ENCODE assay signal across 14 cellular contexts in genomic region chr17:48642059-48642842, GRCh38. TPM values are rescaled to one million over a fixed set of nuclear protein-coding genes. Genes with fewer than 3 reads are reported as not detected.
DNase-seq lines count a peak whose midpoint lies in the region; ATAC-seq and TF ChIP-seq lines count a peak whose summit lies in the region.
"Had no signal": no experiment of that assay in that cellular context is flagged by ENCODE, and none has a peak within 500 bp of the region (broad histone marks: within the 10 kb centered on the region; RNA-seq: fewer than 3 reads in every experiment).

No MANE protein-coding gene starts in this region.

- H3K36me3 ChIP-seq in Peyer's patch: no peaks in the 10 kb centered on the region
- peaks cover 1% of the 10 kb centered on the region for H3K36me3 ChIP-seq in kidney epithelial cell (ENCODE audit: control insufficient read depth, insufficient read depth, low read length)
- H3K36me3 ChIP-seq: cardiac muscle cell, SJCRH30 had no signal

- H3K9me3 ChIP-seq in Peyer's patch: no peaks in the 10 kb centered on the region
- H3K9me3 ChIP-seq: SJCRH30 had no signal

- peak overlapping the region in 2 of 4 donors; percentile 35 to 39 for H3K4me3 ChIP-seq in Peyer's patch
- peak overlapping the region; percentile 26 for H3K4me3 ChIP-seq in kidney epithelial cell (ENCODE audit: low read depth, low read length)
- H3K4me3 ChIP-seq: cardiac muscle cell, SJCRH30 had no signal

- H3K27ac ChIP-seq in Peyer's patch: peak overlapping the region in 2 of 4 donors; percentile 17 to 40
- H3K27ac ChIP-seq: cardiac muscle cell, foreskin keratinocyte, SJCRH30 had no signal

- TF ChIP-seq POLR2A in Peyer's patch (IDR thresholded peaks at IDR 0.05): peak; percentile 12 to 18

- H3K27me3 ChIP-seq in Peyer's patch: peaks cover 0 to 33% of the 10 kb centered on the region in 2 donors
- H3K27me3 ChIP-seq in kidney epithelial cell (ENCODE audit: control insufficient read depth, insufficient read depth, low read length): no peaks in the 10 kb centered on the region

- ATAC-seq in HG03025 (IDR thresholded peaks at IDR 0.05; ENCODE audit: low FRiP score, unreplicated experiment) (no peak), HG03457 (IDR thresholded peaks at IDR 0.05; ENCODE audit: unreplicated experiment) (no peak)
- ATAC-seq: foreskin keratinocyte; naive thymus-derived CD8-positive, alpha-beta T cell; stimulated activated naive CD8-positive, alpha-beta T cell treated with anti-CD3 and anti-CD28 coated beads, Interleukin-15, amount 100 ng/mL, for 72 hours had no signal

- peaks cover 0 to 35% (median 5%) of the 10 kb centered on the region in 4 donors for H3K4me1 ChIP-seq in Peyer's patch
- H3K4me1 ChIP-seq: foreskin keratinocyte, SJCRH30 had no signal

- DNase-seq in GM20000 (ENCODE audit: low spot score) (peak; percentile 35), Peyer's patch (peak in 2 of 3 donors; percentile 65 to 84), kidney epithelial cell (ENCODE audit: low read depth) (no peak), retina (peak; percentile 15), GF-D8 (lab: John Stamatoyannopoulos, UW) (no peak)
- DNase-seq: foreskin keratinocyte; naive thymus-derived CD8-positive, alpha-beta T cell; NCI-H2171; SJCRH30; stimulated activated naive CD8-positive, alpha-beta T cell treated with anti-CD3 and anti-CD28 coated beads, Interleukin-15, amount 100 ng/mL, for 72 hours had no signal

- TF ChIP-seq CTCF in GM20000 (IDR thresholded peaks at IDR 0.05; ENCODE audit: extremely low read depth, missing control alignments): no peak
- peak in 3 of 6 experiments; percentile 16 to 23 (median 18) for TF ChIP-seq CTCF in Peyer's patch (IDR thresholded peaks at IDR 0.05)
- peak; percentile 26 for TF ChIP-seq CTCF in kidney epithelial cell (IDR thresholded peaks at IDR 0.05; ENCODE audit: insufficient read depth, low read length, poor library complexity, severe bottlenecking)

RNA-seq across cellular contexts. Expression of gene HOXB9, which starts 16.1 kb away (rescaled TPM):
- total RNA-seq in Peyer's patch (10 to 100 TPM; 13.7 to 47.5 (median 24.9) TPM), kidney epithelial cell (70.1 and 77.0 TPM in 2 replicates)
- total RNA-seq: cardiac muscle cell; foreskin keratinocyte; naive thymus-derived CD8-positive, alpha-beta T cell; skeletal muscle tissue had no signal

RNA-seq across cellular contexts. Expression of gene HOXB8, which starts 27.2 kb away (rescaled TPM):
- 10 to 100 TPM in 3 of 4 donors, 1 to 10 TPM in 1; 1.8 to 21.2 (median 14.9) TPM for total RNA-seq in Peyer's patch
- 7.2 and 7.5 TPM in 2 replicates for total RNA-seq in kidney epithelial cell
- total RNA-seq: cardiac muscle cell; foreskin keratinocyte; naive thymus-derived CD8-positive, alpha-beta T cell; skeletal muscle tissue had no signal

RNA-seq across cellular contexts. Expression of gene HOXB7, which starts 31.4 kb away (rescaled TPM):
- total RNA-seq in Peyer's patch: 10 to 100 TPM; 10.7 to 22.8 (median 19.0) TPM
- total RNA-seq in kidney epithelial cell: 26.3 and 27.2 TPM in 2 replicates
- total RNA-seq: cardiac muscle cell; naive thymus-derived CD8-positive, alpha-beta T cell had no signal

RNA-seq across cellular contexts. Expression of gene HOXB6, which starts 37.5 kb away (rescaled TPM):
- 10 to 100 TPM; 34.3 to 98.4 (median 66.7) TPM for total RNA-seq in Peyer's patch
- 29.8 and 30.7 TPM in 2 replicates for total RNA-seq in kidney epithelial cell
- total RNA-seq: foreskin keratinocyte; naive thymus-derived CD8-positive, alpha-beta T cell; skeletal muscle tissue had no signal

RNA-seq across cellular contexts. Expression of gene HOXB5, which starts 48.7 kb away (rescaled TPM):
- total RNA-seq in Peyer's patch: 10 to 100 TPM in 3 of 4 donors, 1 to 10 TPM in 1; 7.7 to 22.5 (median 15.0) TPM
- 3.6 and 3.8 TPM in 2 replicates for total RNA-seq in kidney epithelial cell
- total RNA-seq: foreskin keratinocyte; naive thymus-derived CD8-positive, alpha-beta T cell; skeletal muscle tissue had no signal

Comparison
In these comparisons a context has a peak if more than half of its experiments do, and no peak if none do; other contexts are left out.
1. DNase-seq: peak in GM20000 (single experiment), Peyer's patch (2 of 3) and retina (single experiment); none in kidney epithelial cell (single experiment) and GF-D8 (single experiment).